In the genomic region with DNA sequence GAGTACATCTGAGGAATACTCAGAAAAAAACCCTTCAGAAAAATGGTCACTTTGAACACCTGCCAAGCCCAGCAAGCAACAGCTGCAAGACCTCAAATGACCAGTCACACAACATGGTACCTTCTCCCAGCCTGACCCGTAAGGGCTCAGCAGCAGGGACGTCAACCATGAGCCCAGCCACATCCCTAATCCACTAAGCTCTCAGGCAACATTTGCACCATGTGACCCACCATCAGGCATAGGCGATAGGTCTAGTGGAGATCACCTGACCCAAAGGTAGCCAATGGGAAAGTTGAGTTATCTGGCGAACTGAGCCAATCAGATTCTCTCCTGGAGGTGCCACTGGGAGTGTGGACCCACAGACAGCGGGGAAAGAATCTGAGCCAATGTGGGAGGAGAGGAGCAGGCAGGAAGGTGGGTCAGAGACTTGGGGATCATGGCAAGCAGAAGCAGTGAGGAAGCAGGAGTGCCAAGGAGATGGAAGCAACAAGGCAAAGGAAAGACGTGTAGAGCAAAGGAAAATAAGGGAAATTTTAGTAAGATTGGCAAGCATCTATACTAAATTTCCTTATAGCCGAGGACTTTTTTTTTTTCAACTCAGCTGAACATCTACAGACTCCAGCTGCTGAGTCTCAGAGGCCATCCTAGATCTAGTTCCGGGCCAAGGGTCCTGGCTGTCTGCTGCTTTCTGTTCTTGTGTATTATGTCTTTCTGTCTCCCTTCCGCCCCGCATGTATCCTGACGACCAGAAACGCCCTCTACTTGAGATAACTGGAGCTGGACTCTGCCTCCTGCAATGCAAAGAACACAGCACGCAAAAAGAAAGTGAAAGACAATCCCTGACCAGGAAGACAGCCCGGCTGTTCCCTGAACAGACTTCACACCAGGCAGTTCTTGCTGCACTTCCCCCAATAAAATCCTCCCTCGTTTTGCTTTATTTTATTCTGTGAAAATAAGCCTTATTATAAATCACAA, we compare ENCODE assay signal across 8 cellular contexts. TPM values are rescaled to one million over a fixed set of nuclear protein-coding genes. Genes with fewer than 3 reads are reported as not detected.
DNase-seq lines count a peak whose midpoint lies in the region; ATAC-seq, FAIRE-seq and TF ChIP-seq lines count a peak whose summit lies in the region.

No MANE protein-coding gene starts in this region.

- TF ChIP-seq CTCF in AG04450 (IDR thresholded peaks at IDR 0.05; ENCODE audit: low read depth, low read length): peak; percentile 44
- peak; percentile 25 for TF ChIP-seq CTCF in GM13977 (IDR thresholded peaks at IDR 0.05; ENCODE audit: extremely low read depth, insufficient read depth, missing control alignments)
- TF ChIP-seq CTCF in breast epithelium (IDR thresholded peaks at IDR 0.05): no peak
- TF ChIP-seq CTCF in lung (IDR thresholded peaks at IDR 0.05; ENCODE audit: control extremely low read depth, extremely low read depth): peak; percentile 6

- FAIRE-seq in RCC 7860 (lab: Jason Lieb, UNC): no peak

- H3K27me3 ChIP-seq in AG04450 (ENCODE audit: control insufficient read depth, insufficient read depth, low read length) (no peaks in the 10 kb centered on the region), breast epithelium (no peaks in the 10 kb centered on the region), lung (ENCODE audit: control insufficient read depth, insufficient read depth) (no peaks in the 10 kb centered on the region)

- H3K4me1 ChIP-seq in breast epithelium (peaks cover 0 to 20% of the 10 kb centered on the region in 2 donors), lung (ENCODE audit: control insufficient read depth in 2 of 2, insufficient read depth in 2 of 2, low read length in 2 of 2) (peaks cover 0 to 14% of the 10 kb centered on the region in 2 donors)

- ATAC-seq in lung (ENCODE audit: insufficient read depth, low FRiP score): peak; percentile 88

- intact Hi-C loops in breast epithelium (cut with DNase I; ENCODE audit: low total_unique reads): no loop called here

- peak; percentile 72 for DNase-seq in AG04450 (ENCODE audit: low read depth, low spot score)
- DNase-seq in GM13977 (ENCODE audit: low spot score): no peak
- DNase-seq in NCI-H2227 treated with DMSO at 0.1 percent for 48 hours (lab: John Stamatoyannopoulos, UW): peak; percentile 69
- DNase-seq in breast epithelium (ENCODE audit: low spot score in 2 of 2): no peak
- peak; percentile 60 for DNase-seq in lung (ENCODE audit: low spot score)
- peak in 9 of 49 donors; percentile 20 to 48 (median 25) for DNase-seq in substantia nigra (lab: John Stamatoyannopoulos, UW)
- no peak for DNase-seq in RCC 7860 (ENCODE audit: low spot score)
- no peak for DNase-seq in iPS-NIHi7 (ENCODE audit: extremely low spot score)

- WGBS in lung, 2 donors: 35 to 36% methylated on average over 15 of the region's 15 CpGs

- in situ Hi-C loops in GM13977 (cut with MboI; ENCODE audit: low pct_unique_long_range_greater_than_20kb, low sequenced_read_pairs, unreplicated experiment): no loop called here

- POLR2A ChIA-PET in AG04450 (lab: Yijun Ruan, JAX): interaction anchor here (0.7 kb wide), 1 partner anchor 54 kb away, joined by 4 read pairs; no protein-coding TSS in a partner anchor

- CTCF ChIA-PET in AG04450 (lab: Charles Lee): interaction anchor here (0.9 to 1.9 kb wide), 4 partner anchors 9 to 95 kb away, joined by 3 to 5 read pairs (median 4); no protein-coding TSS in a partner anchor

- H3K27ac ChIP-seq in AG04450 (ENCODE audit: low read depth, low read length) (peak overlapping the region; percentile 66), breast epithelium (peak overlapping the region; percentile 76 to 84), lung (ENCODE audit: low read depth in 1 of 2, low read length in 1 of 2) (peak overlapping the region; percentile 43 to 72), substantia nigra (ENCODE audit: low read depth, low read length, poor library complexity, severe bottlenecking) (peak overlapping the region; percentile 83)

- no peaks in the 10 kb centered on the region for H3K36me3 ChIP-seq in breast epithelium
- no peaks in the 10 kb centered on the region for H3K36me3 ChIP-seq in lung (ENCODE audit: control insufficient read depth in 2 of 2, insufficient read depth in 2 of 2, low read length in 2 of 2)

- H3K4me3 ChIP-seq in AG04450 (ENCODE audit: low read depth, low read length): peak overlapping the region; percentile 42
- peak overlapping the region; percentile 5 to 47 (median 25) for H3K4me3 ChIP-seq in breast epithelium
- no peak overlapping the region for H3K4me3 ChIP-seq in lung

- H3K9me3 ChIP-seq in AG04450 (ENCODE audit: control insufficient read depth, insufficient read depth, low read length) (no peaks in the 10 kb centered on the region), breast epithelium (no peaks in the 10 kb centered on the region), lung (ENCODE audit: control insufficient read depth in 2 of 2, insufficient read depth in 1 of 2, low read length in 1 of 2) (no peaks in the 10 kb centered on the region)

- TF ChIP-seq POLR2A in breast epithelium (IDR thresholded peaks at IDR 0.05): no peak

RNA-seq across cellular contexts. Expression of gene PLAAT2, which starts 11.0 kb away (rescaled TPM):
- polyA plus RNA-seq in AG04450 (2011; rRNA removed) (not detected in 2 replicates), lung (10 to 100 TPM; 21.3 to 29.8 TPM)
- 0.87 TPM in 1 of 2 replicates, not detected in the other for polyA minus RNA-seq in AG04450 (2011; rRNA and poly(A)+ RNA removed)
- total RNA-seq in breast epithelium (1 to 10 TPM; 1.1 to 2.6 (median 2.0) TPM), lung (1 to 10 TPM; 2.2 to 8.3 TPM)

RNA-seq across cellular contexts. Expression of gene PLAAT4, which starts 37.6 kb away (rescaled TPM):
- 3.5 and 4.7 TPM in 2 replicates for polyA plus RNA-seq in AG04450 (2011; rRNA removed)
- polyA minus RNA-seq in AG04450 (2011; rRNA and poly(A)+ RNA removed): 2.5 and 3.1 TPM in 2 replicates
- total RNA-seq in breast epithelium: 10 to 100 TPM; 13.9 to 100.0 (median 95.3) TPM
- total RNA-seq in lung: 100 to 1,000 TPM in 1 of 2 donors, 10 to 100 TPM in 1; 49.7 to 133 TPM
- polyA plus RNA-seq in lung: 100 to 1,000 TPM; 163 to 336 TPM

RNA-seq across cellular contexts. Expression of gene PLAAT3, which starts 40.1 kb away (rescaled TPM):
- polyA plus RNA-seq in AG04450 (2011; rRNA removed) (8.1 and 11.6 TPM in 2 replicates), lung (100 to 1,000 TPM in 1 of 2 donors, 10 to 100 TPM in 1; 55.5 to 232 TPM)
- 11.1 and 15.2 TPM in 2 replicates for polyA minus RNA-seq in AG04450 (2011; rRNA and poly(A)+ RNA removed)
- total RNA-seq in breast epithelium (100 to 1,000 TPM; 128 to 527 (median 204) TPM), lung (100 to 1,000 TPM in 1 of 2 donors, 10 to 100 TPM in 1; 12.7 to 124 TPM)

Comparison
In these comparisons a context has a peak if more than half of its experiments do, and no peak if none do; other contexts are left out.
1. DNase-seq: peak in AG04450 (single experiment), NCI-H2227 treated with DMSO at 0.1 percent for 48 hours (single experiment) and lung (single experiment); none in GM13977 (single experiment), breast epithelium (0 of 2), RCC 7860 (single experiment) and iPS-NIHi7 (single experiment).
2. CTCF ChIP-seq: peak in AG04450 (single experiment), GM13977 (single experiment) and lung (single experiment); none in breast epithelium (0 of 3).
3. Peak in every context shown above with its lines, with median percentiles within 50 percentile points of each other: H3K27ac ChIP-seq.